ENCODE assay signal across 8 cellular contexts in genomic region chr2:112794131-112794733, GRCh38. TPM values are rescaled to one million over a fixed set of nuclear protein-coding genes. Genes with fewer than 3 reads are reported as not detected.
DNase-seq lines count a peak whose midpoint lies in the region; ATAC-seq and TF ChIP-seq lines count a peak whose summit lies in the region.

No MANE protein-coding gene starts in this region.

- DNase-seq in CMK (ENCODE audit: low read depth) (peak; percentile 48), NCI-H460 (ENCODE audit: extremely low read depth, low read depth) (peak; percentile 98), choroid plexus epithelial cell (ENCODE audit: low read depth) (peak; percentile 95), neuronal stem cell (ENCODE audit: low spot score) (no peak), NCI-H1105 (lab: John Stamatoyannopoulos, UW) (no peak)

- H2BK5ac ChIP-seq in neuronal stem cell (ENCODE audit: low read length): no peak overlapping the region

- no peak overlapping the region for H4K91ac ChIP-seq in neuronal stem cell (ENCODE audit: low read depth, low read length, poor library complexity)

- no peak overlapping the region for H3K14ac ChIP-seq in neuronal stem cell (ENCODE audit: low read length)

- no peak overlapping the region for H3K18ac ChIP-seq in neuronal stem cell (ENCODE audit: low read length)

- no peaks in the 10 kb centered on the region for H3K79me1 ChIP-seq in neuronal stem cell (ENCODE audit: low read depth, low read length)

- no peaks in the 10 kb centered on the region for H3K27me3 ChIP-seq in neuronal stem cell (ENCODE audit: control insufficient read depth in 3 of 3, insufficient read depth in 3 of 3, low read depth in 1 of 3, low read length in 3 of 3)

- H3K36me3 ChIP-seq in neuronal stem cell (replicated peaks in 1 of 2; ENCODE audit: control insufficient read depth in 2 of 2, insufficient read depth in 2 of 2, low read length in 2 of 2): no peaks in the 10 kb centered on the region

- H2BK15ac ChIP-seq in neuronal stem cell (ENCODE audit: low read length): no peak overlapping the region

- no peak overlapping the region for H3K23ac ChIP-seq in neuronal stem cell (ENCODE audit: low read depth, low read length, poor library complexity)

- ATAC-seq in GM21447 (IDR thresholded peaks at IDR 0.05; ENCODE audit: unreplicated experiment) (peak; percentile 58), GM18519 (IDR thresholded peaks at IDR 0.05; ENCODE audit: low FRiP score, unreplicated experiment) (no peak), HG02852 (IDR thresholded peaks at IDR 0.05; ENCODE audit: unreplicated experiment) (no peak)

- H3K4me3 ChIP-seq in choroid plexus epithelial cell (ENCODE audit: low read depth, low read length): no peak overlapping the region
- H3K4me3 ChIP-seq in neuronal stem cell (ENCODE audit: low read length in 2 of 2): no peak overlapping the region

- H2AFZ ChIP-seq in neuronal stem cell (ENCODE audit: low read length): peak overlapping the region; percentile 35

- no peak overlapping the region for H3K4me2 ChIP-seq in neuronal stem cell (ENCODE audit: insufficient read depth, low read length, poor library complexity, severe bottlenecking)

- TF ChIP-seq CTCF in choroid plexus epithelial cell (conservative IDR thresholded peaks at IDR 0.05; ENCODE audit: low read depth, low read length): no peak

- no peak overlapping the region for H3K27ac ChIP-seq in neuronal stem cell (replicated peaks; ENCODE audit: low read length)

- no CpG with 5 or more reads among the region's 5 CpGs for WGBS in neuronal stem cell (ENCODE audit: extremely low coverage in 2 of 2, insufficient read length in 2 of 2, insufficient replicate concordance in 1 of 2), 2 donors

- H3K4me1 ChIP-seq in neuronal stem cell (ENCODE audit: control insufficient read depth in 2 of 2, insufficient read depth in 1 of 2, low read depth in 1 of 2, low read length in 2 of 2): no peaks in the 10 kb centered on the region

- H3K9me3 ChIP-seq in neuronal stem cell (replicated peaks in 1 of 2; ENCODE audit: control insufficient read depth in 2 of 2, insufficient read depth in 1 of 2, low read depth in 1 of 2, low read length in 2 of 2): no peaks in the 10 kb centered on the region

- H2BK12ac ChIP-seq in neuronal stem cell (ENCODE audit: low read length): no peak overlapping the region

- H2AK5ac ChIP-seq in neuronal stem cell (ENCODE audit: low read depth, low read length): no peak overlapping the region

- H3K9ac ChIP-seq in neuronal stem cell (ENCODE audit: low read depth, low read length, poor library complexity): no peak overlapping the region

- no peak overlapping the region for H4K8ac ChIP-seq in neuronal stem cell (ENCODE audit: low read depth, low read length)

- no peak overlapping the region for H2BK120ac ChIP-seq in neuronal stem cell (ENCODE audit: low read depth, low read length)

- no peak overlapping the region for H3K4ac ChIP-seq in neuronal stem cell (ENCODE audit: low read length)

RNA-seq across cellular contexts. Expression of gene IL1A, which starts 9.9 kb away (rescaled TPM):
- total RNA-seq in NCI-H460 (2014; rRNA removed; shearing (Covaris generic)): 22.0 and 22.1 TPM in 2 replicates
- polyA plus RNA-seq in NCI-H460 (2014; cell fraction: nucleus; rRNA removed): 11.2 and 13.1 TPM in 2 replicates
- polyA plus RNA-seq in neuronal stem cell (2013, experiment 1 of 2): 1.1 TPM
- polyA plus RNA-seq in neuronal stem cell (2013, experiment 2 of 2): 0.79 TPM

RNA-seq across cellular contexts. Expression of gene CKAP2L, which starts 29.8 kb away (rescaled TPM):
- total RNA-seq in NCI-H460 (2014; rRNA removed; shearing (Covaris generic)): 21.0 and 22.6 TPM in 2 replicates
- 5.6 and 10.8 TPM in 2 replicates for polyA plus RNA-seq in NCI-H460 (2014; cell fraction: nucleus; rRNA removed)
- polyA plus RNA-seq in neuronal stem cell (2013, experiment 1 of 2): 28.3 TPM
- polyA plus RNA-seq in neuronal stem cell (2013, experiment 2 of 2): 30.0 TPM

RNA-seq across cellular contexts. Expression of gene IL1B, which starts 42.3 kb away (rescaled TPM):
- 2.2 and 2.5 TPM in 2 replicates for total RNA-seq in NCI-H460 (2014; rRNA removed; shearing (Covaris generic))
- 6.0 TPM in 1 of 2 replicates, not detected in the other for polyA plus RNA-seq in NCI-H460 (2014; cell fraction: nucleus; rRNA removed)
- polyA plus RNA-seq in neuronal stem cell (2013, experiment 1 of 2): not detected
- polyA plus RNA-seq in neuronal stem cell (2013, experiment 2 of 2): not detected

Comparison
In these comparisons a context has a peak if more than half of its experiments do, and no peak if none do; other contexts are left out.
1. DNase-seq: peak in CMK (single experiment), NCI-H460 (single experiment) and choroid plexus epithelial cell (single experiment); none in neuronal stem cell (single experiment) and NCI-H1105 (single experiment).